27 cellular contexts compared by ENCODE assay signal in genomic region chr16:89137666-89138512, GRCh38. TPM values are rescaled to one million over a fixed set of nuclear protein-coding genes. Genes with fewer than 3 reads are reported as not detected.
"Had no signal": no experiment of that assay in that cellular context is flagged by ENCODE, and none has a peak within 500 bp of the region (broad histone marks: within the 10 kb centered on the region; RNA-seq: fewer than 3 reads in every experiment).

No MANE protein-coding gene starts in this region.

- H3K27me3 Mint-ChIP-seq: activated CD4-positive, alpha-beta T cell treated with anti-CD3 and anti-CD28 coated beads for 36 hours; activated naive CD8-positive, alpha-beta T cell; naive B cell had no signal

- H3K27me3 ChIP-seq: brain microvascular endothelial cell, gastroesophageal sphincter, pancreas, testis, transverse colon had no signal

- H3K4me1 Mint-ChIP-seq: nephron progenitor cell had no signal

- ATAC-seq: activated CD4-positive, alpha-beta T cell treated with anti-CD3 and anti-CD28 coated beads for 36 hours; gastroesophageal sphincter; left lobe of liver; pancreas; psoas muscle; stimulated activated naive CD8-positive, alpha-beta T cell treated with anti-CD3 and anti-CD28 coated beads, Interleukin-15, Interleukin-2, amounts not matched to agents 100 U/mL and 50 U/mL, for 24 hours had no signal

- H3K36me3 Mint-ChIP-seq: activated naive CD8-positive, alpha-beta T cell had no signal

- H3K27ac Mint-ChIP-seq: activated CD4-positive, alpha-beta T cell treated with anti-CD3 and anti-CD28 coated beads for 36 hours; activated naive CD8-positive, alpha-beta T cell; immature natural killer cell; nephron progenitor cell had no signal

- FAIRE-seq: astrocyte, endothelial cell of umbilical vein, pancreas, urothelium cell line had no signal

- DNase-seq: activated CD4-positive, alpha-beta T cell treated with anti-CD3 and anti-CD28 coated beads for 36 hours; activated CD4-positive, CD25-positive, alpha-beta regulatory T cell; activated CD8-positive, alpha-beta memory T cell treated with anti-CD3 and anti-CD28 coated beads for 24 hours; activated effector memory CD4-positive, alpha-beta T cell treated with Interleukin-2 at 50 U/mL for 16 hours; activated naive CD4-positive, alpha-beta T cell treated with Interleukin-2 at 50 U/mL for 16 hours; brain microvascular endothelial cell; caudate nucleus; head of caudate nucleus; hippocampal formation; immature natural killer cell; mammary epithelial cell; naive B cell; nephron progenitor cell; stimulated activated CD4-positive, alpha-beta T cell treated with anti-CD3 and anti-CD28 coated beads, Interleukin-4, amount 100 ng/mL, for 1 hour; stimulated activated naive CD8-positive, alpha-beta T cell treated with anti-CD3 and anti-CD28 coated beads, Interleukin-15, Interleukin-2, amounts not matched to agents 100 U/mL and 50 U/mL, for 24 hours; testis; transverse colon had no signal

- H3K9me3 Mint-ChIP-seq: immature natural killer cell, naive B cell, nephron progenitor cell had no signal

- H3K9me3 ChIP-seq: gastroesophageal sphincter, pancreas, psoas muscle, testis, transverse colon had no signal

- H3K4me3 Mint-ChIP-seq: activated CD4-positive, alpha-beta T cell treated with anti-CD3 and anti-CD28 coated beads for 36 hours; activated naive CD8-positive, alpha-beta T cell; immature natural killer cell; naive B cell; nephron progenitor cell had no signal

- H3K4me1 ChIP-seq: gastroesophageal sphincter, pancreas, psoas muscle, testis, transverse colon had no signal

- H3K27ac ChIP-seq: brain microvascular endothelial cell, gastroesophageal sphincter, pancreas, psoas muscle, testis, transverse colon had no signal

- H3K4me3 ChIP-seq: gastroesophageal sphincter, pancreas, psoas muscle, testis, transverse colon had no signal

RNA-seq across cellular contexts. Expression of gene CDH15, which starts 33.7 kb away (rescaled TPM):
- total RNA-seq: activated CD4-positive, alpha-beta T cell treated with anti-CD3 and anti-CD28 coated beads for 36 hours; endothelial cell of umbilical vein; T-helper 1 cell treated with Interleukin-12 subunit alpha and Interleukin-12 subunit beta and Interleukin-4 antibody, amounts not matched to agents 30 ng/mL and 1 ng/mL, for 36 hours; transverse colon had no signal
- polyA plus RNA-seq: esophagus, immature natural killer cell, mammary epithelial cell had no signal
